In genomic region chr17:74780443-74781238, GRCh38 we compare ENCODE assay signal across 8 cellular contexts. TPM values are rescaled to one million over a fixed set of nuclear protein-coding genes. Genes with fewer than 3 reads are reported as not detected.
DNase-seq lines count a peak whose midpoint lies in the region; ATAC-seq, FAIRE-seq and TF ChIP-seq lines count a peak whose summit lies in the region.

No MANE protein-coding gene starts in this region.

- peaks cover 3% of the 10 kb centered on the region for H3K36me3 Mint-ChIP-seq in progenitor cell of endocrine pancreas (ENCODE audit: insufficient read depth)

- no peak overlapping the region for H3K4me3 Mint-ChIP-seq in progenitor cell of endocrine pancreas (ENCODE audit: low read depth)

- H4K20me1 ChIP-seq in OCI-LY1 (ENCODE audit: insufficient read depth, low read length) = no peaks in the 10 kb centered on the region

- H3K4me3 ChIP-seq in A549 (no peak overlapping the region), OCI-LY1 (ENCODE audit: low read depth, low read length, poor library complexity, severe bottlenecking) (no peak overlapping the region), suprapubic skin (no peak overlapping the region)
- peak overlapping the region; percentile 6 for H3K4me3 ChIP-seq in effector memory CD4-positive, alpha-beta T cell (ENCODE audit: insufficient read depth, low read depth, low read length, poor library complexity, severe bottlenecking)

- no peak overlapping the region for H3K9ac ChIP-seq in OCI-LY1 (ENCODE audit: low read length)

- H3K4me1 Mint-ChIP-seq in progenitor cell of endocrine pancreas (ENCODE audit: low read depth) = peaks cover 15% of the 10 kb centered on the region

- TF ChIP-seq EP300 in A549 (IDR thresholded peaks at IDR 0.05) (no peak), suprapubic skin (IDR thresholded peaks at IDR 0.05) (no peak)

- FAIRE-seq in A549 (lab: Jason Lieb, UNC) = no peak

- POLR2A ChIA-PET in A549 (lab: Yijun Ruan, JAX) = no interaction called here

- no peaks in the 10 kb centered on the region for H3K27me3 ChIP-seq in OCI-LY1 (ENCODE audit: insufficient read depth, low read length)
- no peaks in the 10 kb centered on the region for H3K27me3 ChIP-seq in effector memory CD4-positive, alpha-beta T cell (replicated peaks; ENCODE audit: control insufficient read depth, insufficient read depth, low read length, poor library complexity, severe bottlenecking)
- H3K27me3 ChIP-seq in suprapubic skin = no peaks in the 10 kb centered on the region

- H3K4me2 ChIP-seq in A549 = no peak overlapping the region
- no peak overlapping the region for H3K4me2 ChIP-seq in OCI-LY1 (ENCODE audit: low read length)

- DNase-seq in A549 (ENCODE audit: low read depth in 1 of 2, low spot score in 1 of 2) = peak; percentile 76 to 88
- DNase-seq in effector memory CD4-positive, alpha-beta T cell = no peak
- no peak for DNase-seq in progenitor cell of endocrine pancreas (ENCODE audit: low spot score, unreplicated experiment)
- DNase-seq in suprapubic skin (ENCODE audit: low spot score in 2 of 2) = no peak
- DNase-seq in NCI-H2081 treated with DMSO at 0.1 percent for 48 hours (lab: John Stamatoyannopoulos, UW) = no peak

- TF ChIP-seq POLR2A in A549 (IDR thresholded peaks at IDR 0.05; ENCODE audit: low read length) (no peak), suprapubic skin (IDR thresholded peaks at IDR 0.05) (no peak)

- ATAC-seq in A549 (peak; percentile 76 to 81), GM19324 (IDR thresholded peaks at IDR 0.05; ENCODE audit: low FRiP score, unreplicated experiment) (no peak)

- peaks cover 2% of the 10 kb centered on the region; the same call in 1 of the 2 replicates for H3K79me2 ChIP-seq in OCI-LY1 (ENCODE audit: insufficient read depth, low read length)

- H3K9me2 ChIP-seq in OCI-LY1 (ENCODE audit: low read depth, low read length) = no peaks in the 10 kb centered on the region

- CTCF ChIA-PET in A549 (lab: Yijun Ruan, JAX) = interaction anchor here (1.0 to 53.6 kb wide), 10 partner anchors 6 to 214 kb away, joined by 3 to 1302 read pairs (median 21); partner anchors contain the start of genes FDXR, GRIN2C, NAT9 and NHERF1

- H3K9me3 ChIP-seq in A549 = no peaks in the 10 kb centered on the region
- no peaks in the 10 kb centered on the region for H3K9me3 ChIP-seq in OCI-LY1 (ENCODE audit: low read length)
- H3K9me3 ChIP-seq in effector memory CD4-positive, alpha-beta T cell (ENCODE audit: control insufficient read depth, low read length) = no peaks in the 10 kb centered on the region
- H3K9me3 ChIP-seq in suprapubic skin = no peaks in the 10 kb centered on the region

- no peaks in the 10 kb centered on the region for H3F3A ChIP-seq in OCI-LY1 (ENCODE audit: insufficient read depth, low read length)

- H3K9me3 Mint-ChIP-seq in progenitor cell of endocrine pancreas (ENCODE audit: low read depth) = no peaks in the 10 kb centered on the region

- 0 out of 2 replicates have a peak, but pooled peaks cover 5% of the 10 kb centered on the region for H3K36me3 ChIP-seq in OCI-LY1 (ENCODE audit: insufficient read depth, low read length)
- H3K36me3 ChIP-seq in effector memory CD4-positive, alpha-beta T cell (ENCODE audit: control insufficient read depth, insufficient read depth, low read length) = peaks cover 3% of the 10 kb centered on the region
- H3K36me3 ChIP-seq in suprapubic skin = peaks cover 12% of the 10 kb centered on the region

- peak; percentile 55 to 69 for TF ChIP-seq RAD21 in A549 (conservative IDR thresholded peaks at IDR 0.05 in 1 of 2, IDR thresholded peaks at IDR 0.05 in 1 of 2)

- 43% methylated on average over 7 of the region's 7 CpGs for WGBS in A549 (ENCODE audit: missing lambda C conversion rate)
- 64% methylated on average over 7 of the region's 7 CpGs for WGBS in suprapubic skin

- H3K27ac ChIP-seq in A549 (no peak overlapping the region), OCI-LY1 (ENCODE audit: low read depth, low read length, poor library complexity, severe bottlenecking) (no peak overlapping the region), suprapubic skin (no peak overlapping the region)
- peak overlapping the region; percentile 66 for H3K27ac ChIP-seq in effector memory CD4-positive, alpha-beta T cell (ENCODE audit: insufficient read depth, low read length, poor library complexity, severe bottlenecking)

- H2AFZ ChIP-seq in OCI-LY1 (ENCODE audit: low read length) = no peak overlapping the region

- TF ChIP-seq CTCF in A549 (IDR thresholded peaks at IDR 0.05) (peak; percentile 71), GM12872 (IDR thresholded peaks at IDR 0.05; ENCODE audit: insufficient read depth, low read depth, low read length) (peak; percentile 69), OCI-LY1 (IDR thresholded peaks at IDR 0.05; ENCODE audit: low read length) (peak; percentile 76), progenitor cell of endocrine pancreas (IDR thresholded peaks at IDR 0.05; ENCODE audit: unreplicated experiment) (peak; percentile 34), suprapubic skin (IDR thresholded peaks at IDR 0.05) (no peak)

- H3K4me1 ChIP-seq in A549 (peaks cover 10% of the 10 kb centered on the region; the same call in 2 of the 3 replicates), OCI-LY1 (ENCODE audit: insufficient read depth, low read length, severe bottlenecking) (peaks cover 35% of the 10 kb centered on the region), suprapubic skin (peaks cover 29% of the 10 kb centered on the region)
- peaks cover 43% of the 10 kb centered on the region for H3K4me1 ChIP-seq in effector memory CD4-positive, alpha-beta T cell (ENCODE audit: control insufficient read depth, insufficient read depth, low read length, poor library complexity, severe bottlenecking)

- H3K27ac Mint-ChIP-seq in progenitor cell of endocrine pancreas = no peak overlapping the region

- no peaks in the 10 kb centered on the region for H3K27me3 Mint-ChIP-seq in progenitor cell of endocrine pancreas

TF ChIP-seq in A549, 52 proteins besides CTCF, POLR2A, EP300 and RAD21:
- TF ChIP-seq TP53 (CRISPR knock-in tag; IDR thresholded peaks at IDR 0.05) (no peak), SMC3 (IDR thresholded peaks at IDR 0.05) (peak; percentile 58)

RNA-seq across cellular contexts. Expression of gene NAT9, which starts 4.5 kb away (rescaled TPM):
- polyA plus RNA-seq in A549 (2011; rRNA removed) (42.9 and 43.4 TPM in 2 replicates), A549 (2017; fragmentation: RNase III; extraction: RNeasy Plus Mini Kit Qiagen cat#74134 plus additional on column Dnase treatment) (63.7 to 74.3 TPM (median 71.4 TPM) in 3 replicates)
- polyA plus RNA-seq in A549 (2012; cell fraction: cytosol; rRNA removed) = 46.5 and 51.1 TPM in 2 replicates
- polyA plus RNA-seq in A549 (2012; cell fraction: nucleus; rRNA removed) = 195 and 238 TPM in 2 replicates
- 48.7 and 56.5 TPM in 2 replicates for polyA minus RNA-seq in A549 (2011; rRNA and poly(A)+ RNA removed)
- total RNA-seq in progenitor cell of endocrine pancreas (59.6 and 60.2 TPM in 2 replicates), suprapubic skin (10 to 100 TPM; 21.0 to 32.7 (median 24.4) TPM)

RNA-seq across cellular contexts. Expression of gene NHERF1, which starts 32.2 kb away (rescaled TPM):
- polyA plus RNA-seq in A549 (2011; rRNA removed) (50.2 and 51.5 TPM in 2 replicates), A549 (2017; fragmentation: RNase III; extraction: RNeasy Plus Mini Kit Qiagen cat#74134 plus additional on column Dnase treatment) (34.2 to 41.5 TPM (median 40.8 TPM) in 3 replicates)
- 42.4 and 49.5 TPM in 2 replicates for polyA plus RNA-seq in A549 (2012; cell fraction: cytosol; rRNA removed)
- 39.5 and 41.7 TPM in 2 replicates for polyA plus RNA-seq in A549 (2012; cell fraction: nucleus; rRNA removed)
- 48.8 and 51.2 TPM in 2 replicates for polyA minus RNA-seq in A549 (2011; rRNA and poly(A)+ RNA removed)
- total RNA-seq in progenitor cell of endocrine pancreas (135 and 143 TPM in 2 replicates), suprapubic skin (10 to 100 TPM; 21.1 to 53.8 (median 42.0) TPM)

RNA-seq across cellular contexts. Expression of gene RAB37, which starts 43.6 kb away (rescaled TPM):
- polyA plus RNA-seq in A549 (2011; rRNA removed) (15.8 and 18.7 TPM in 2 replicates), A549 (2017; fragmentation: RNase III; extraction: RNeasy Plus Mini Kit Qiagen cat#74134 plus additional on column Dnase treatment) (1.1 to 2.8 TPM (median 2.4 TPM) in 3 replicates)
- 1.4 and 2.0 TPM in 2 replicates for polyA plus RNA-seq in A549 (2012; cell fraction: cytosol; rRNA removed)
- 2.5 and 2.9 TPM in 2 replicates for polyA plus RNA-seq in A549 (2012; cell fraction: nucleus; rRNA removed)
- polyA minus RNA-seq in A549 (2011; rRNA and poly(A)+ RNA removed) = 11.6 and 11.7 TPM in 2 replicates
- total RNA-seq in progenitor cell of endocrine pancreas (3.2 TPM in 2 replicates), suprapubic skin (under 1 TPM in 2 of 4 donors, not detected in 2; 0.32 to 0.38 TPM)

Comparison
In these comparisons a context has a peak if more than half of its experiments do, and no peak if none do; other contexts are left out.
1. DNase-seq: peak in A549 (2 of 2); none in effector memory CD4-positive, alpha-beta T cell (0 of 3), progenitor cell of endocrine pancreas (single experiment), suprapubic skin (0 of 2) and NCI-H2081 treated with DMSO at 0.1 percent for 48 hours (single experiment).
2. CTCF ChIP-seq: peak in A549 (single experiment), GM12872 (single experiment), OCI-LY1 (single experiment) and progenitor cell of endocrine pancreas (single experiment); none in suprapubic skin (0 of 2).